Comparison of ENCODE assay signal across 8 cellular contexts in genomic region chr2:19312949-19313348, GRCh38. TPM values are rescaled to one million over a fixed set of nuclear protein-coding genes. Genes with fewer than 3 reads are reported as not detected.
A peak's percentile ranks its signal among the peaks of the same experiment; 100 is the strongest.
DNase-seq lines count a peak whose midpoint lies in the region; ATAC-seq and TF ChIP-seq lines count a peak whose summit lies in the region.

No MANE protein-coding gene starts in this region.

- no peak overlapping the region for H3K27ac Mint-ChIP-seq in mesothelial cell of epicardium

- no peak for TF ChIP-seq POLR2A in right lobe of liver (IDR thresholded peaks at IDR 0.05)

- H3K36me3 ChIP-seq in GM06990 (ENCODE audit: control insufficient read depth, insufficient read depth, low read length) (no peaks in the 10 kb centered on the region), right lobe of liver (no peaks in the 10 kb centered on the region)

- no peak for DNase-seq in GM06990 (ENCODE audit: extremely low read depth, insufficient read length)
- peak; percentile 22 for DNase-seq in HFF-Myc (ENCODE audit: extremely low read depth, low read depth)
- DNase-seq in SW480 (ENCODE audit: low spot score): peak; percentile 9
- no peak for DNase-seq in right lobe of liver
- no peak for DNase-seq in DMS79 (lab: John Stamatoyannopoulos, UW)
- no peak for DNase-seq in D341Med (ENCODE audit: low spot score)
- DNase-seq in stimulated activated CD4-positive, alpha-beta T cell treated with anti-CD3 and anti-CD28 coated beads, Interleukin-12 subunit alpha, Interleukin-12 subunit beta, amount 100 ng/mL, for 4 hours: no peak
- DNase-seq in mesothelial cell of epicardium (ENCODE audit: low spot score in 2 of 2, unreplicated experiment in 2 of 2): no peak

- peak in 3 of 4 donors; percentile 33 to 42 (median 38) for ATAC-seq in right lobe of liver

- no peaks in the 10 kb centered on the region for H3K4me1 ChIP-seq in right lobe of liver

- no peaks in the 10 kb centered on the region for H3K9me3 ChIP-seq in right lobe of liver

- no peak overlapping the region for H3K4me3 Mint-ChIP-seq in mesothelial cell of epicardium

- TF ChIP-seq CTCF in GM06990 (IDR thresholded peaks at IDR 0.05; ENCODE audit: insufficient read depth, low read length, poor library complexity, severe bottlenecking) (peak; percentile 42), HFF-Myc (IDR thresholded peaks at IDR 0.05; ENCODE audit: low read depth, low read length, missing control alignments) (peak; percentile 50), right lobe of liver (IDR thresholded peaks at IDR 0.05) (peak; percentile 12 to 26 (median 23)), mesothelial cell of epicardium (IDR thresholded peaks at IDR 0.05; ENCODE audit: unreplicated experiment) (no peak)

- H3K36me3 Mint-ChIP-seq in mesothelial cell of epicardium: no peaks in the 10 kb centered on the region

- no peak overlapping the region for H3K4me3 ChIP-seq in GM06990 (replicated peaks; ENCODE audit: low read depth, low read length)
- no peak overlapping the region for H3K4me3 ChIP-seq in HFF-Myc (replicated peaks; ENCODE audit: low read depth, low read length)
- H3K4me3 ChIP-seq in right lobe of liver: no peak overlapping the region

- peaks cover 3% of the 10 kb centered on the region for H3K9me3 Mint-ChIP-seq in mesothelial cell of epicardium

- H3K4me1 Mint-ChIP-seq in mesothelial cell of epicardium: no peaks in the 10 kb centered on the region

- H3K27ac ChIP-seq in right lobe of liver: no peak overlapping the region

- H3K27me3 ChIP-seq in GM06990 (replicated peaks; ENCODE audit: control insufficient read depth, insufficient read depth, low read length): no peaks in the 10 kb centered on the region
- H3K27me3 ChIP-seq in right lobe of liver: no peaks in the 10 kb centered on the region

- H3K27me3 Mint-ChIP-seq in mesothelial cell of epicardium (ENCODE audit: low read depth): no peaks in the 10 kb centered on the region

- intact Hi-C loops in right lobe of liver (cut with DNase I): no loop called here

RNA-seq across cellular contexts. Expression of gene OSR1, which starts 45.5 kb away (rescaled TPM):
- total RNA-seq in right lobe of liver: under 1 TPM in 5 of 6 experiments, not detected in 1; 0.10 to 0.51 (median 0.12) TPM
- 23.4 to 27.8 TPM (median 26.0 TPM) in 3 replicates for total RNA-seq in mesothelial cell of epicardium

Comparison
In these comparisons a context has a peak if more than half of its experiments do, and no peak if none do; other contexts are left out.
1. DNase-seq: peak in HFF-Myc (single experiment) and SW480 (single experiment); none in GM06990 (single experiment), right lobe of liver (0 of 3), DMS79 (single experiment), D341Med (single experiment), stimulated activated CD4-positive, alpha-beta T cell treated with anti-CD3 and anti-CD28 coated beads, Interleukin-12 subunit alpha, Interleukin-12 subunit beta, amount 100 ng/mL, for 4 hours (single experiment) and mesothelial cell of epicardium (0 of 2).
2. RNA of gene OSR1, which starts 45.5 kb away (total RNA-seq): 23.4 to 27.8 TPM in mesothelial cell of epicardium; 0.10 to 0.51 TPM in right lobe of liver; every median in the first group is over 10 times any median in the second.